In genomic region chr20:51563597-51564332, GRCh38 we compare ENCODE assay signal across 8 cellular contexts. TPM values are rescaled to one million over a fixed set of nuclear protein-coding genes. Genes with fewer than 3 reads are reported as not detected.
DNase-seq lines count a peak whose midpoint lies in the region; ATAC-seq and TF ChIP-seq lines count a peak whose summit lies in the region.

No MANE protein-coding gene starts in this region.

- H3K9me3 ChIP-seq in esophagus squamous epithelium (no peaks in the 10 kb centered on the region), muscle layer of colon (ENCODE audit: low read length) (no peaks in the 10 kb centered on the region), vagina (no peaks in the 10 kb centered on the region)

- peak; percentile 33 for DNase-seq in activated naive CD4-positive, alpha-beta T cell treated with Interleukin-2 at 50 U/mL for 16 hours
- no peak for DNase-seq in activated naive CD4-positive, alpha-beta T cell treated with anti-CD3 and anti-CD28 coated beads, Interleukin-2, amount 10 ng/mL, durations not matched to agents 7 days and 5 days
- DNase-seq in SW480 (ENCODE audit: low spot score): peak; percentile 88
- DNase-seq in esophagus squamous epithelium (lab: John Stamatoyannopoulos, UW): no peak
- no peak for DNase-seq in vagina (ENCODE audit: extremely low spot score in 2 of 2)

- TF ChIP-seq POLR2A in esophagus squamous epithelium (IDR thresholded peaks at IDR 0.05) (no peak), vagina (IDR thresholded peaks at IDR 0.05) (no peak)

- 21 to 43% methylated on average over 5 to 12 of the region's 15 CpGs for WGBS in esophagus squamous epithelium, 2 donors

- TF ChIP-seq CTCF in esophagus squamous epithelium (IDR thresholded peaks at IDR 0.05): no peak
- TF ChIP-seq CTCF in vagina (IDR thresholded peaks at IDR 0.05): no peak

- H3K27ac Mint-ChIP-seq in activated naive CD4-positive, alpha-beta T cell treated with anti-CD3 and anti-CD28 coated beads, Interleukin-2, amount 10 ng/mL, durations not matched to agents 7 days and 5 days: no peak overlapping the region

- peak overlapping the region; percentile 40 for H3K9ac ChIP-seq in muscle layer of colon (ENCODE audit: low read length)

- H3K4me3 ChIP-seq in esophagus squamous epithelium (peak overlapping the region in 3 of 4 donors; percentile 43 to 64 (median 50)), muscle layer of colon (ENCODE audit: low read depth in 1 of 2, low read length in 2 of 2) (peak overlapping the region in 1 of 2 donors; percentile 73), vagina (peak overlapping the region; percentile 55 to 67)

- peaks cover 20% of the 10 kb centered on the region for H3K4me1 Mint-ChIP-seq in activated naive CD4-positive, alpha-beta T cell treated with anti-CD3 and anti-CD28 coated beads, Interleukin-2, amount 10 ng/mL, durations not matched to agents 7 days and 5 days

- H3K9me3 Mint-ChIP-seq in activated naive CD4-positive, alpha-beta T cell treated with anti-CD3 and anti-CD28 coated beads, Interleukin-2, amount 10 ng/mL, durations not matched to agents 7 days and 5 days: no peaks in the 10 kb centered on the region

- H3K36me3 ChIP-seq in esophagus squamous epithelium (no peaks in the 10 kb centered on the region), muscle layer of colon (ENCODE audit: insufficient read depth, low read length) (no peaks in the 10 kb centered on the region), vagina (no peaks in the 10 kb centered on the region)

- intact Hi-C loops in esophagus squamous epithelium (cut with DNase I) (no loop called here), vagina (cut with DNase I) (no loop called here)

- ATAC-seq in GM21526 (IDR thresholded peaks at IDR 0.05; ENCODE audit: low FRiP score, unreplicated experiment) (no peak), GM21717 (IDR thresholded peaks at IDR 0.05; ENCODE audit: unreplicated experiment) (no peak)

- H3K27ac ChIP-seq in esophagus squamous epithelium (peak overlapping the region; percentile 75 to 89 (median 84)), muscle layer of colon (ENCODE audit: low read depth, low read length) (peak overlapping the region; percentile 92), vagina (peak overlapping the region; percentile 91)

- no peaks in the 10 kb centered on the region for H3K36me3 Mint-ChIP-seq in activated naive CD4-positive, alpha-beta T cell treated with anti-CD3 and anti-CD28 coated beads, Interleukin-2, amount 10 ng/mL, durations not matched to agents 7 days and 5 days

- CTCF ChIA-PET in activated naive CD4-positive, alpha-beta T cell treated with anti-CD3 and anti-CD28 coated beads, Interleukin-2, amount 10 ng/mL, durations not matched to agents 7 days and 5 days (lab: Charles Lee): interaction anchor here (0.7 to 1.9 kb wide), 3 partner anchors 8 to 179 kb away, joined by 3 to 5 read pairs (median 3); no protein-coding TSS in a partner anchor

- peaks cover 90% of the 10 kb centered on the region for H3K27me3 Mint-ChIP-seq in activated naive CD4-positive, alpha-beta T cell treated with anti-CD3 and anti-CD28 coated beads, Interleukin-2, amount 10 ng/mL, durations not matched to agents 7 days and 5 days

- H3K27me3 ChIP-seq in esophagus squamous epithelium: peaks cover 4 to 68% (median 7%) of the 10 kb centered on the region in 4 donors
- H3K27me3 ChIP-seq in muscle layer of colon (ENCODE audit: control insufficient read depth in 1 of 2, insufficient read depth in 2 of 2, low read length in 2 of 2): no peaks in the 10 kb centered on the region
- no peaks in the 10 kb centered on the region for H3K27me3 ChIP-seq in vagina

- H3K4me3 Mint-ChIP-seq in activated naive CD4-positive, alpha-beta T cell treated with anti-CD3 and anti-CD28 coated beads, Interleukin-2, amount 10 ng/mL, durations not matched to agents 7 days and 5 days: no peak overlapping the region

- peaks cover 18 to 52% (median 27%) of the 10 kb centered on the region in 3 donors for H3K4me1 ChIP-seq in esophagus squamous epithelium
- H3K4me1 ChIP-seq in muscle layer of colon (ENCODE audit: insufficient read depth, low read length): peaks cover 42% of the 10 kb centered on the region
- H3K4me1 ChIP-seq in vagina: peaks cover 46% of the 10 kb centered on the region

RNA-seq across cellular contexts. Expression of gene NFATC2, which starts 21.2 kb away (rescaled TPM):
- total RNA-seq in esophagus squamous epithelium: 1 to 10 TPM in 3 of 4 donors, under 1 TPM in 1; 0.83 to 6.7 (median 1.4) TPM
- 7.4 TPM for total RNA-seq in vagina

Comparison
In these comparisons a context has a peak if more than half of its experiments do, and no peak if none do; other contexts are left out.
1. DNase-seq: peak in activated naive CD4-positive, alpha-beta T cell treated with Interleukin-2 at 50 U/mL for 16 hours (single experiment) and SW480 (single experiment); none in activated naive CD4-positive, alpha-beta T cell treated with anti-CD3 and anti-CD28 coated beads, Interleukin-2, amount 10 ng/mL, durations not matched to agents 7 days and 5 days (single experiment), esophagus squamous epithelium (single experiment) and vagina (0 of 2).
2. Peak in every context shown above with its lines, with median percentiles within 50 percentile points of each other: H3K27ac ChIP-seq.